8 cellular contexts compared by ENCODE assay signal in the genomic region with DNA sequence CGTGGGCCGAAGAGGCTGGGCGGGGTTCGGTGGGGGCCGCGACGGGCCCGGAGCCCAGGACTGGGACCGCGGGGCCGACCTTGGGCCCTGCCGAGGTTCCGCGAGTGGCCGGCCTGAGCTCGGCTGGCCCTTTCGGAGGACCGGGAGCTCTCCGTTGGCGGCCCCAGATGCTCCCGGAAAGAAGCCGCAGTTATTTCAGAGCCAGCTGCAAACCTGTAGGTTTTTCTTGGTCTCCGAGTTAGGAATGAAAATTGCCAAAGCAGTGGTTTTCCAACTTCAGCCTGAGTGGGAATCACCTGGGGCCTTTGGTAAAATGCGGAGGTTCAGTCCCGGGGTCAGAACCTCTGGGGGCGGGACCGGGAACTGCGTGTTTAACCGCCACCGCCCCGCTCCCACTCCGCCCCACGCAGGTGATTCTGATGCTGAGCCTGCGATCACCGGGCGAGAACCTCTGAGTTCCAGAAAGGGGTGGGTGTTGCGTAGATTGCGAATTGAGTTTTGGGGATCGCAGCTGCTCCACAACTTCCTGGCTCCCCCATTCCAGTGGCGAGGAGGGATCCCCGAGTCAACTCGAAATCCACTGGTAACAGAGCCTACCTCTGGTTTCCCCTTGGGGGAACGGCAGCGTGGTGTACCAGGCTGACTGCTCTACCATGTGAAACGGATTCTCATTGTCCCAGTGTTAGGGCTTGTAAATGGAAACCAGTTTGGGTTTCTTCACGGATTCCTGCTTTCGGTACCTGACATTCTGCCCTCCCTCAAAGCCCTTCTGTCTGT. TPM values are rescaled to one million over a fixed set of nuclear protein-coding genes. Genes with fewer than 3 reads are reported as not detected.
DNase-seq lines count a peak whose midpoint lies in the region; ATAC-seq and TF ChIP-seq lines count a peak whose summit lies in the region.
"Not testable (repeated sequence)": the region's sequence is repeated elsewhere in the genome, so short reads cannot be mapped to it uniquely, and the experiment has no call there.

No MANE protein-coding gene starts in this region.

- not testable (repeated sequence) for H3K9me3 ChIP-seq in prostate gland, stomach

- H3K9me3 Mint-ChIP-seq in chondrocyte (ENCODE audit: low read depth); immature natural killer cell: not testable (repeated sequence)

- not testable (repeated sequence) for TF ChIP-seq EP300 in stomach (IDR thresholded peaks at IDR 0.05)

- H3K27ac ChIP-seq in prostate gland = peak overlapping the region; percentile 92 to 99
- H3K27ac ChIP-seq in stomach = peak overlapping the region; percentile 79 to 96 (median 96)

- peak; percentile 45 for TF ChIP-seq POLR2A in prostate gland (IDR thresholded peaks at IDR 0.05)
- TF ChIP-seq POLR2A in stomach (IDR thresholded peaks at IDR 0.05) = not testable (repeated sequence)

- intact Hi-C loops in prostate gland (cut with DNase I); stomach (cut with DNase I; ENCODE audit: low total_unique reads): not testable (repeated sequence)

- TF ChIP-seq CTCF in chondrocyte (IDR thresholded peaks at IDR 0.05) (peak; percentile 20), prostate gland (IDR thresholded peaks at IDR 0.05) (peak in 2 of 4 experiments; percentile 25 to 30), stomach (IDR thresholded peaks at IDR 0.05) (peak in 1 of 7 experiments; percentile 5)

- H3K4me1 Mint-ChIP-seq in chondrocyte (ENCODE audit: low read depth) = peaks cover 38% of the 10 kb centered on the region
- H3K4me1 Mint-ChIP-seq in immature natural killer cell = peaks cover 24 to 49% of the 10 kb centered on the region in 2 donors

- H3K4me3 ChIP-seq in prostate gland (peak overlapping the region; percentile 86 to 99), stomach (peak overlapping the region; percentile 66 to 87 (median 78))

- not testable (repeated sequence) for H3K27me3 Mint-ChIP-seq in chondrocyte (ENCODE audit: low read depth)
- peaks cover 0 to 11% (median 10%) of the 10 kb centered on the region in 3 donors for H3K27me3 Mint-ChIP-seq in immature natural killer cell (ENCODE audit: low read depth in 3 of 3)

- H3K4me1 ChIP-seq in prostate gland (replicated peaks) = not testable (repeated sequence)
- peaks cover 26 to 57% (median 38%) of the 10 kb centered on the region in 4 donors for H3K4me1 ChIP-seq in stomach

- H3K4me3 Mint-ChIP-seq in chondrocyte (ENCODE audit: unreplicated experiment) (peak overlapping the region; percentile 90), immature natural killer cell (peak overlapping the region; percentile 79 to 98 (median 93))

- peak overlapping the region; percentile 95 for H3K27ac Mint-ChIP-seq in chondrocyte (ENCODE audit: unreplicated experiment)
- peak overlapping the region; percentile 44 to 93 (median 86) for H3K27ac Mint-ChIP-seq in immature natural killer cell

- 1% methylated on average over 47 of the region's 47 CpGs for WGBS in prostate gland
- WGBS in stomach, 5 donors = 1 to 2% (median 2%) methylated on average over 12 to 47 of the region's 47 CpGs

- DNase-seq in Daoy (ENCODE audit: low read depth) = peak; percentile 32
- peak; percentile 0 to 3 for DNase-seq in NOMO-1 (lab: John Stamatoyannopoulos, UW; ENCODE audit: unreplicated experiment in 2 of 2)
- DNase-seq in activated CD8-positive, alpha-beta memory T cell treated with anti-CD3 and anti-CD28 coated beads for 1 hour (ENCODE audit: extremely low read depth in 1 of 2, low read depth in 1 of 2) = peak; percentile 26 to 33
- DNase-seq in chondrocyte (ENCODE audit: low spot score) = not testable (repeated sequence)
- DNase-seq in immature natural killer cell = peak; percentile 30 to 57 (median 52)
- DNase-seq in prostate gland (ENCODE audit: low spot score) = peak; percentile 55
- DNase-seq in stomach = peak; percentile 44

- H3K27me3 ChIP-seq in prostate gland (replicated peaks; ENCODE audit: insufficient read depth); stomach: not testable (repeated sequence)

- not testable (repeated sequence) for H3K36me3 Mint-ChIP-seq in chondrocyte (ENCODE audit: low read depth); immature natural killer cell

- peak; percentile 19 for ATAC-seq in HG02943 (IDR thresholded peaks at IDR 0.05; ENCODE audit: low read depth, unreplicated experiment)

- not testable (repeated sequence) for H3K36me3 ChIP-seq in prostate gland, stomach

RNA-seq across cellular contexts. Expression of a gene that starts 0.8 kb away (rescaled TPM):
- 57.9 and 69.4 TPM in 2 replicates for total RNA-seq in Daoy (2014; rRNA removed; shearing (Covaris generic))
- 120 to 156 TPM (median 125 TPM) in 3 replicates for total RNA-seq in chondrocyte
- 10 to 100 TPM; 14.0 to 54.1 (median 24.9) TPM for polyA plus RNA-seq in immature natural killer cell
- 100 to 1,000 TPM; 139 to 189 TPM for total RNA-seq in prostate gland
- total RNA-seq in stomach = 100 to 1,000 TPM in 2 of 5 donors, 10 to 100 TPM in 3; 70.6 to 126 (median 97.5) TPM
- polyA plus RNA-seq in stomach = 10 to 100 TPM; 35.1 to 62.8 (median 53.0) TPM

RNA-seq across cellular contexts. Expression of a gene that starts 38.4 kb away (rescaled TPM):
- 7.1 and 11.8 TPM in 2 replicates for total RNA-seq in Daoy (2014; rRNA removed; shearing (Covaris generic))
- total RNA-seq in chondrocyte (119 to 145 TPM (median 143 TPM) in 3 replicates), prostate gland (100 to 1,000 TPM in 1 of 2 donors, 10 to 100 TPM in 1; 36.1 to 133 TPM), stomach (100 to 1,000 TPM in 2 of 5 donors, 10 to 100 TPM in 3; 64.5 to 182 (median 78.8) TPM)
- polyA plus RNA-seq in immature natural killer cell (1 to 10 TPM in 2 of 3 donors, under 1 TPM in 1; 0.55 to 4.2 (median 1.0) TPM), stomach (100 to 1,000 TPM in 1 of 3 donors, 10 to 100 TPM in 2; 33.9 to 114 (median 43.1) TPM)
